8 cellular contexts compared by ENCODE assay signal in the genomic region with DNA sequence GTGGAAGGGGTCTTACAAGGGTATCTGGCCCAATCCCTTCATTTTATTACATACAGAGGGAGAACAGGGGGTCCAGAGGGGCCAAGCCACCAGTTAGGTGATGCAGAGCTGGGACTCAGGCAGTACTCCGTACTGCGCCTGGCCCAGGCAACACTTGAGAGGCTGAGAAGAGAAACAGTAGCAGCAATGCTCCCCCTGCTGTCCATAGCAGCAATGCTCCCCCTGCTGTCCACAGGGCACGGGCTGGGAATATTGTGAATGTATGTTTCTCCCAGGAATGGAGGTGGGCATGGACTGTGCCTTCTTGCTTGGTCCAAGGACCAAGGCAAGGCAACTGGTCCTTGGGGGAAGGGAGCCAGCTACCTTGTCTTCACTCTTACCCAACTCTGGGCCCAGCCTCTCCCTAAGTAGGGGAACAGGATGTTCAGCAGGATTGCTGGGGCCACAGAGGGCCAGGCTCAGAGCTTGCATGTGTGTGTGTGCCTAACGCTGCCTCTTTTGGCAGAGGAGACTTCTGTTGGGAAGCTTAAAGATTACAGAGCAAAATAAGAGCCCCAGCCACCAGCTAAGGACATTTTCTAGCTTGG. TPM values are rescaled to one million over a fixed set of nuclear protein-coding genes. Genes with fewer than 3 reads are reported as not detected.
DNase-seq lines count a peak whose midpoint lies in the region; ATAC-seq, FAIRE-seq and TF ChIP-seq lines count a peak whose summit lies in the region.

No MANE protein-coding gene starts in this region.

- H3K4ac ChIP-seq in trophoblast cell (ENCODE audit: low read depth, low read length), result no peak overlapping the region

- H3K27me3 Mint-ChIP-seq in activated CD8-positive, alpha-beta T cell treated with anti-CD3 and anti-CD28 coated beads, Interleukin-2, amount 10 ng/mL, durations not matched to agents 7 days and 5 days (ENCODE audit: low read depth), result no peaks in the 10 kb centered on the region

- H3K14ac ChIP-seq in trophoblast cell (ENCODE audit: low read length), result no peak overlapping the region

- CTCF ChIA-PET in A549 (lab: Yijun Ruan, JAX), result interaction anchor here (0.5 to 14.7 kb wide), 20 partner anchors 8 to 1460 kb away, joined by 3 to 267 read pairs (median 8); a partner anchor contains a TSS
- CTCF ChIA-PET in activated CD8-positive, alpha-beta T cell treated with anti-CD3 and anti-CD28 coated beads, Interleukin-2, amount 10 ng/mL, durations not matched to agents 7 days and 5 days (lab: Charles Lee), result interaction anchor here (0.7 to 9.3 kb wide), 14 partner anchors 8 to 188 kb away, joined by 3 to 94 read pairs (median 4); a partner anchor contains a TSS

- H3K27ac ChIP-seq in A549, result peak overlapping the region; percentile 95 to 96
- no peak overlapping the region for H3K27ac ChIP-seq in trophoblast cell (ENCODE audit: low read depth, low read length)
- H3K27ac ChIP-seq in effector memory CD4-positive, alpha-beta T cell (ENCODE audit: insufficient read depth, low read length, poor library complexity, severe bottlenecking), result no peak overlapping the region

- H4K91ac ChIP-seq in trophoblast cell (ENCODE audit: low read depth, low read length), result no peak overlapping the region

- H2AFZ ChIP-seq in trophoblast cell (ENCODE audit: insufficient read depth, low read length, poor library complexity), result no peak overlapping the region

- no peak overlapping the region for H3K18ac ChIP-seq in trophoblast cell (ENCODE audit: low read length)

- H2AK5ac ChIP-seq in trophoblast cell (ENCODE audit: low read length), result no peak overlapping the region

- peaks cover 12% of the 10 kb centered on the region for H3K36me3 Mint-ChIP-seq in activated CD8-positive, alpha-beta T cell treated with anti-CD3 and anti-CD28 coated beads, Interleukin-2, amount 10 ng/mL, durations not matched to agents 7 days and 5 days (ENCODE audit: low read depth)

- no peak overlapping the region for H2BK12ac ChIP-seq in trophoblast cell (ENCODE audit: low read length)

- no peaks in the 10 kb centered on the region for H3K9me3 ChIP-seq in A549
- peaks cover 2% of the 10 kb centered on the region for H3K9me3 ChIP-seq in trophoblast cell (ENCODE audit: insufficient read depth, low read depth, low read length)
- no peaks in the 10 kb centered on the region for H3K9me3 ChIP-seq in effector memory CD4-positive, alpha-beta T cell (ENCODE audit: control insufficient read depth, low read length)

- peak; percentile 80 for TF ChIP-seq CTCF in A549 (IDR thresholded peaks at IDR 0.05)

- H3K79me2 ChIP-seq in trophoblast cell (ENCODE audit: control insufficient read depth, insufficient read depth, low read length, poor library complexity), result no peaks in the 10 kb centered on the region

- no peak for TF ChIP-seq POLR2A in A549 (IDR thresholded peaks at IDR 0.05; ENCODE audit: low read length)

- H3K4me3 ChIP-seq in A549 (no peak overlapping the region), trophoblast cell (ENCODE audit: low read depth, low read length) (no peak overlapping the region)
- H3K4me3 ChIP-seq in effector memory CD4-positive, alpha-beta T cell (ENCODE audit: insufficient read depth, low read depth, low read length, poor library complexity, severe bottlenecking), result no peak overlapping the region

- TF ChIP-seq EP300 in A549 (IDR thresholded peaks at IDR 0.05), result no peak

- H3K4me2 ChIP-seq in A549, result peak overlapping the region; percentile 63
- H3K4me2 ChIP-seq in trophoblast cell (ENCODE audit: low read length), result no peak overlapping the region

- no peaks in the 10 kb centered on the region for H3K36me3 ChIP-seq in trophoblast cell (ENCODE audit: control insufficient read depth in 1 of 2, insufficient read depth in 2 of 2, low read length in 2 of 2)
- H3K36me3 ChIP-seq in effector memory CD4-positive, alpha-beta T cell (ENCODE audit: control insufficient read depth, insufficient read depth, low read length), result no peaks in the 10 kb centered on the region

- POLR2A ChIA-PET in A549 (lab: Yijun Ruan, JAX), result interaction anchor here (0.9 to 3.1 kb wide), 3 partner anchors 23 to 148 kb away, joined by 3 to 11 read pairs (median 3); a partner anchor contains a TSS
- POLR2A ChIA-PET in activated CD8-positive, alpha-beta T cell treated with anti-CD3 and anti-CD28 coated beads, Interleukin-2, amount 10 ng/mL, durations not matched to agents 7 days and 5 days (lab: Charles Lee), result no interaction called here

- DNase-seq in A549 (ENCODE audit: low read depth in 1 of 2, low spot score in 1 of 2) (peak; percentile 84 to 91), G401 (ENCODE audit: low spot score) (peak; percentile 84), NCI-H510A (lab: John Stamatoyannopoulos, UW) (peak; percentile 63), germinal center (ENCODE audit: low spot score) (peak; percentile 36), trophoblast cell (peak; percentile 61 to 77)
- peak; percentile 46 for DNase-seq in activated CD8-positive, alpha-beta T cell treated with anti-CD3 and anti-CD28 coated beads, Interleukin-2, amount 10 ng/mL, durations not matched to agents 7 days and 5 days
- no peak for DNase-seq in effector memory CD4-positive, alpha-beta T cell

- H3K4me1 ChIP-seq in A549, result peaks cover 93% of the 10 kb centered on the region
- peaks cover 27% of the 10 kb centered on the region in 2 experiments for H3K4me1 ChIP-seq in trophoblast cell (ENCODE audit: control insufficient read depth in 1 of 2, insufficient read depth in 2 of 2, low read length in 2 of 2)
- no peaks in the 10 kb centered on the region for H3K4me1 ChIP-seq in effector memory CD4-positive, alpha-beta T cell (ENCODE audit: control insufficient read depth, insufficient read depth, low read length, poor library complexity, severe bottlenecking)

- WGBS in A549 (ENCODE audit: missing lambda C conversion rate), result 20% methylated on average over 4 of the region's 4 CpGs
- WGBS in trophoblast cell (ENCODE audit: extremely low coverage, insufficient coverage, insufficient read length), result no CpG with 5 or more reads among the region's 4 CpGs

- no peak overlapping the region for H3K9ac ChIP-seq in trophoblast cell (ENCODE audit: low read length)

- peak; percentile 60 to 73 for TF ChIP-seq RAD21 in A549 (conservative IDR thresholded peaks at IDR 0.05 in 1 of 2, IDR thresholded peaks at IDR 0.05 in 1 of 2)

- no peaks in the 10 kb centered on the region for H3K27me3 ChIP-seq in trophoblast cell (ENCODE audit: insufficient read depth, low read length)
- H3K27me3 ChIP-seq in effector memory CD4-positive, alpha-beta T cell (replicated peaks; ENCODE audit: control insufficient read depth, insufficient read depth, low read length, poor library complexity, severe bottlenecking), result no peaks in the 10 kb centered on the region

- H3K9me3 Mint-ChIP-seq in activated CD8-positive, alpha-beta T cell treated with anti-CD3 and anti-CD28 coated beads, Interleukin-2, amount 10 ng/mL, durations not matched to agents 7 days and 5 days (ENCODE audit: insufficient read depth), result no peaks in the 10 kb centered on the region

- peaks cover 53% of the 10 kb centered on the region for H3K4me1 Mint-ChIP-seq in activated CD8-positive, alpha-beta T cell treated with anti-CD3 and anti-CD28 coated beads, Interleukin-2, amount 10 ng/mL, durations not matched to agents 7 days and 5 days (ENCODE audit: low read depth)

- no peak overlapping the region for H2BK120ac ChIP-seq in trophoblast cell (ENCODE audit: insufficient read depth, low read length, poor library complexity)

- H3K79me1 ChIP-seq in trophoblast cell (ENCODE audit: low read length), result peaks cover 12% of the 10 kb centered on the region

- ATAC-seq in A549, result peak; percentile 67 to 85
- ATAC-seq in activated CD8-positive, alpha-beta T cell treated with anti-CD3 and anti-CD28 coated beads, Interleukin-2, amount 10 ng/mL, durations not matched to agents 7 days and 5 days, result peak; percentile 45
- no peak for ATAC-seq in GM21717 (IDR thresholded peaks at IDR 0.05; ENCODE audit: unreplicated experiment)

- no peak overlapping the region for H3K27ac Mint-ChIP-seq in activated CD8-positive, alpha-beta T cell treated with anti-CD3 and anti-CD28 coated beads, Interleukin-2, amount 10 ng/mL, durations not matched to agents 7 days and 5 days

- in situ Hi-C loops in G401 (cut with HindIII; ENCODE audit: low sequenced_read_pairs), result no loop called here

- H4K8ac ChIP-seq in trophoblast cell (ENCODE audit: low read depth, low read length), result no peak overlapping the region

- FAIRE-seq in A549 (lab: Jason Lieb, UNC), result no peak

- H2BK5ac ChIP-seq in trophoblast cell (ENCODE audit: low read depth, low read length, poor library complexity), result no peak overlapping the region

- no peak overlapping the region for H3K4me3 Mint-ChIP-seq in activated CD8-positive, alpha-beta T cell treated with anti-CD3 and anti-CD28 coated beads, Interleukin-2, amount 10 ng/mL, durations not matched to agents 7 days and 5 days

- no peak overlapping the region for H4K12ac ChIP-seq in trophoblast cell (ENCODE audit: low read depth, low read length)

- no peak overlapping the region for H3K23ac ChIP-seq in trophoblast cell (ENCODE audit: low read length)

RNA-seq across cellular contexts. Expression of a gene that starts 14.8 kb away (rescaled TPM):
- polyA plus RNA-seq in A549 (2011; rRNA removed) (not detected in 2 replicates), A549 (2017; fragmentation: RNase III; extraction: RNeasy Plus Mini Kit Qiagen cat#74134 plus additional on column Dnase treatment) (0.03 TPM in 1 of 3 replicates, not detected in the others)
- 0.01 TPM in 1 of 2 replicates, not detected in the other for polyA plus RNA-seq in A549 (2012; cell fraction: cytosol; rRNA removed)
- 0.05 TPM in 2 replicates for polyA plus RNA-seq in A549 (2012; cell fraction: nucleus; rRNA removed)
- polyA minus RNA-seq in A549 (2011; rRNA and poly(A)+ RNA removed), result not detected in 2 replicates
- not detected in 2 replicates for total RNA-seq in G401 (2014; rRNA removed; shearing (Covaris generic))
- not detected for total RNA-seq in activated CD8-positive, alpha-beta T cell treated with anti-CD3 and anti-CD28 coated beads, Interleukin-2, amount 10 ng/mL, durations not matched to agents 7 days and 5 days
- polyA plus RNA-seq in trophoblast cell (2013), result 0.01 TPM in 2 replicates

RNA-seq across cellular contexts. Expression of a gene that starts 22.5 kb away (rescaled TPM):
- polyA plus RNA-seq in A549 (2011; rRNA removed), result 184 and 204 TPM in 2 replicates
- 490 and 496 TPM in 2 replicates for polyA plus RNA-seq in A549 (2012; cell fraction: cytosol; rRNA removed)
- 408 and 515 TPM in 2 replicates for polyA plus RNA-seq in A549 (2012; cell fraction: nucleus; rRNA removed)
- 292 to 337 TPM (median 294 TPM) in 3 replicates for polyA plus RNA-seq in A549 (2017; fragmentation: RNase III; extraction: RNeasy Plus Mini Kit Qiagen cat#74134 plus additional on column Dnase treatment)
- polyA minus RNA-seq in A549 (2011; rRNA and poly(A)+ RNA removed), result 222 and 228 TPM in 2 replicates
- total RNA-seq in G401 (2014; rRNA removed; shearing (Covaris generic)), result 147 and 164 TPM in 2 replicates
- total RNA-seq in activated CD8-positive, alpha-beta T cell treated with anti-CD3 and anti-CD28 coated beads, Interleukin-2, amount 10 ng/mL, durations not matched to agents 7 days and 5 days, result 100 to 1,000 TPM; 104 to 109 TPM
- polyA plus RNA-seq in trophoblast cell (2013), result 91.0 and 92.3 TPM in 2 replicates

RNA-seq across cellular contexts. Expression of a gene that starts 29.1 kb away (rescaled TPM):
- polyA plus RNA-seq in A549 (2011; rRNA removed) (13.6 and 17.2 TPM in 2 replicates), A549 (2017; fragmentation: RNase III; extraction: RNeasy Plus Mini Kit Qiagen cat#74134 plus additional on column Dnase treatment) (34.0 to 45.6 TPM (median 40.5 TPM) in 3 replicates)
- 25.4 and 34.6 TPM in 2 replicates for polyA plus RNA-seq in A549 (2012; cell fraction: cytosol; rRNA removed)
- 32.3 and 36.6 TPM in 2 replicates for polyA plus RNA-seq in A549 (2012; cell fraction: nucleus; rRNA removed)
- polyA minus RNA-seq in A549 (2011; rRNA and poly(A)+ RNA removed), result 20.7 and 21.2 TPM in 2 replicates
- total RNA-seq in G401 (2014; rRNA removed; shearing (Covaris generic)), result 8.6 and 10.7 TPM in 2 replicates
- 10 to 100 TPM; 42.0 to 43.1 TPM for total RNA-seq in activated CD8-positive, alpha-beta T cell treated with anti-CD3 and anti-CD28 coated beads, Interleukin-2, amount 10 ng/mL, durations not matched to agents 7 days and 5 days
- 76.2 and 79.4 TPM in 2 replicates for polyA plus RNA-seq in trophoblast cell (2013)

Comparison
In these comparisons a context has a peak if more than half of its experiments do, and no peak if none do; other contexts are left out.
1. DNase-seq: peak in A549 (2 of 2), G401 (single experiment), NCI-H510A (single experiment), activated CD8-positive, alpha-beta T cell treated with anti-CD3 and anti-CD28 coated beads, Interleukin-2, amount 10 ng/mL, durations not matched to agents 7 days and 5 days (single experiment), germinal center (single experiment) and trophoblast cell (2 of 2); none in effector memory CD4-positive, alpha-beta T cell (0 of 3).
2. H3K27ac ChIP-seq: peak in A549 (2 of 2); none in trophoblast cell (single experiment) and effector memory CD4-positive, alpha-beta T cell (single experiment).